ENCODE assay signal across 22 cellular contexts in genomic region chr1:203450016-203450415, GRCh38. TPM values are rescaled to one million over a fixed set of nuclear protein-coding genes. Genes with fewer than 3 reads are reported as not detected.
A peak's percentile ranks its signal among the peaks of the same experiment; 100 is the strongest.
DNase-seq lines count a peak whose midpoint lies in the region; ATAC-seq and TF ChIP-seq lines count a peak whose summit lies in the region.
"Had no signal": no experiment of that assay in that cellular context is flagged by ENCODE, and none has a peak within 500 bp of the region (broad histone marks: within the 10 kb centered on the region; RNA-seq: fewer than 3 reads in every experiment).

No MANE protein-coding gene starts in this region.

- H3K27me3 ChIP-seq in hepatocyte = no peaks in the 10 kb centered on the region
- peaks cover 0 to 50% (median 5%) of the 10 kb centered on the region in 7 donors for H3K27me3 ChIP-seq in spleen (replicated peaks in 1 of 7)
- H3K27me3 ChIP-seq: BLaER1 treated with 17β-estradiol and CSF1 and Interleukin-3, amounts not matched to agents 10 nM and 100 nM had no signal

- ATAC-seq in GM18520 (IDR thresholded peaks at IDR 0.05; ENCODE audit: unreplicated experiment) (no peak), GM21576 (IDR thresholded peaks at IDR 0.05; ENCODE audit: unreplicated experiment) (no peak)

- H3K4me3 ChIP-seq in hepatocyte = no peak overlapping the region
- no peak overlapping the region for H3K4me3 ChIP-seq in spleen
- H3K4me3 ChIP-seq: BLaER1 treated with 17β-estradiol and CSF1 and Interleukin-3, amounts not matched to agents 10 nM and 100 nM had no signal

- WGBS in hepatocyte (ENCODE audit: low lambda C conversion rate, missing lambda C conversion rate) = 56% methylated on average over 1 of the region's 1 CpG
- WGBS in spleen, 5 donors = 64 to 82% (median 79%) methylated on average over 1 of the region's 1 CpG

- no peaks in the 10 kb centered on the region for H3K9me2 ChIP-seq in hepatocyte (replicated peaks; ENCODE audit: insufficient read depth)

- H3K4me2 ChIP-seq in hepatocyte = no peak overlapping the region

- intact Hi-C loops in spleen (cut with DNase I; ENCODE audit: low total_unique reads) = no loop called here

- H3K79me2 ChIP-seq in hepatocyte = no peaks in the 10 kb centered on the region

- H3K4me1 ChIP-seq in hepatocyte (ENCODE audit: insufficient read depth) = peaks cover 17% of the 10 kb centered on the region
- H3K4me1 ChIP-seq in spleen = peaks cover 0 to 35% (median 5%) of the 10 kb centered on the region in 6 donors
- H3K4me1 ChIP-seq: Caco-2 had no signal

- peak overlapping the region; percentile 19 for H2AFZ ChIP-seq in hepatocyte

- no peak for TF ChIP-seq POLR2A in spleen (IDR thresholded peaks at IDR 0.05)

- DNase-seq in EH (ENCODE audit: low read depth) (peak; percentile 63), NCI-H69 (lab: John Stamatoyannopoulos, UW) (peak; percentile 43), hepatocyte (ENCODE audit: low spot score) (no peak), spleen (no peak), NCI-H146 (lab: John Stamatoyannopoulos, UW) (no peak), retina (no peak)
- DNase-seq: Caco-2; CD4-positive, alpha-beta memory T cell; DMS 273 treated with DMSO at 0.1 percent for 48 hours; DMS79 treated with DMSO at 0.1 percent for 48 hours; HFFc6; KG1; NCI-H1092 treated with DMSO at 0.1 percent for 48 hours; NCI-H1436 treated with DMSO at 0.1 percent for 48 hours; NCI-H2029; NCI-H2171 treated with DMSO at 0.1 percent for 48 hours; NCI-H526; Right ventricle myocardium superior had no signal

- H4K20me1 ChIP-seq in hepatocyte (ENCODE audit: insufficient read depth, poor library complexity, severe bottlenecking) = no peaks in the 10 kb centered on the region
- H4K20me1 ChIP-seq: BLaER1 treated with 17β-estradiol and CSF1 and Interleukin-3, amounts not matched to agents 10 nM and 100 nM had no signal

- TF ChIP-seq CTCF in hepatocyte (IDR thresholded peaks at IDR 0.05; ENCODE audit: poor library complexity) (no peak), spleen (IDR thresholded peaks at IDR 0.05 in 8 of 11, conservative IDR thresholded peaks at IDR 0.05 in 3 of 11) (no peak)

- no peaks in the 10 kb centered on the region for H3K36me3 ChIP-seq in hepatocyte (replicated peaks; ENCODE audit: insufficient read depth, low read depth)
- H3K36me3 ChIP-seq in spleen = no peaks in the 10 kb centered on the region
- H3K36me3 ChIP-seq: BLaER1 treated with 17β-estradiol and CSF1 and Interleukin-3, amounts not matched to agents 10 nM and 100 nM had no signal

- peak overlapping the region; percentile 45 for H3K27ac ChIP-seq in hepatocyte
- H3K27ac ChIP-seq in spleen = peak overlapping the region in 7 of 8 donors; percentile 16 to 68 (median 39)
- H3K27ac ChIP-seq: BLaER1 treated with 17β-estradiol and CSF1 and Interleukin-3, amounts not matched to agents 10 nM and 100 nM had no signal

- H3K9me3 ChIP-seq in hepatocyte (ENCODE audit: low read depth) (no peaks in the 10 kb centered on the region), spleen (peaks cover 0 to 8% (median 3%) of the 10 kb centered on the region in 8 donors)

RNA-seq across cellular contexts. Expression of gene PRELP, which starts 25.6 kb away (rescaled TPM):
- 0.83 and 0.84 TPM in 2 replicates for total RNA-seq in hepatocyte
- polyA plus RNA-seq in hepatocyte = 8.7 and 10.8 TPM in 2 replicates
- 10 to 100 TPM; 25.6 to 50.3 (median 31.7) TPM for total RNA-seq in spleen
- 10 to 100 TPM in 2 of 3 donors, 1 to 10 TPM in 1; 4.9 to 21.6 (median 10.7) TPM for polyA plus RNA-seq in spleen
- total RNA-seq: Caco-2; CD4-positive, alpha-beta memory T cell had no signal
- polyA plus RNA-seq: CD4-positive, alpha-beta memory T cell had no signal

RNA-seq across cellular contexts. Expression of gene OPTC, which starts 43.9 kb away (rescaled TPM):
- total RNA-seq in hepatocyte (not detected in 2 replicates), spleen (not detected)
- polyA plus RNA-seq in hepatocyte (0.28 TPM in 1 of 2 replicates, not detected in the other), spleen (not detected)
- total RNA-seq: Caco-2; CD4-positive, alpha-beta memory T cell; HFFc6; Right ventricle myocardium superior; SK-MEL-5 had no signal
- polyA plus RNA-seq: CD4-positive, alpha-beta memory T cell had no signal

Comparison
In these comparisons a context has a peak if more than half of its experiments do, and no peak if none do; other contexts are left out.
1. DNase-seq: peak in EH (single experiment) and NCI-H69 (single experiment); none in hepatocyte (single experiment), spleen (single experiment), NCI-H146 (single experiment) and retina (single experiment).
2. RNA of gene PRELP, which starts 25.6 kb away (total RNA-seq): 25.6 to 50.3 TPM in spleen; 0.83 to 0.84 TPM in hepatocyte; every median in the first group is over 10 times any median in the second.